In genomic region chr11:47271328-47271727, GRCh38 we compare ENCODE assay signal across 8 cellular contexts. TPM values are rescaled to one million over a fixed set of nuclear protein-coding genes. Genes with fewer than 3 reads are reported as not detected.
DNase-seq lines count a peak whose midpoint lies in the region; ATAC-seq and TF ChIP-seq lines count a peak whose summit lies in the region.
"Had no signal": no experiment of that assay in that cellular context is flagged by ENCODE, and none has a peak within 500 bp of the region (broad histone marks: within the 10 kb centered on the region; RNA-seq: fewer than 3 reads in every experiment).

No MANE protein-coding gene starts in this region.

- H3K36me3 Mint-ChIP-seq in T-cell: peaks cover 16% of the 10 kb centered on the region
- H3K36me3 Mint-ChIP-seq in stimulated activated effector memory CD8-positive, alpha-beta T cell treated with anti-CD3 and anti-CD28 coated beads, Interleukin-12 subunit alpha, Interleukin-12 subunit beta, amount 100 ng/mL, for 72 hours: peaks cover 46% of the 10 kb centered on the region

- POLR2A ChIA-PET in T-cell (lab: Charles Lee): interaction anchor here (0.6 to 1.5 kb wide), 6 partner anchors 10 to 834 kb away, joined by 3 to 5 read pairs (median 3); no protein-coding TSS in a partner anchor

- ATAC-seq in T-cell (replicated peaks in 1 of 4): no peak
- ATAC-seq in stimulated activated effector memory CD8-positive, alpha-beta T cell treated with anti-CD3 and anti-CD28 coated beads, Interleukin-12 subunit alpha, Interleukin-12 subunit beta, amount 100 ng/mL, for 72 hours: no peak

- H3K4me3 ChIP-seq in HAP-1 (peak overlapping the region; percentile 57), fibroblast of villous mesenchyme (ENCODE audit: low read depth, low read length) (peak overlapping the region; percentile 79)

- H3K27ac Mint-ChIP-seq in T-cell: peak overlapping the region; percentile 81 to 82
- peak overlapping the region; percentile 97 for H3K27ac Mint-ChIP-seq in stimulated activated effector memory CD8-positive, alpha-beta T cell treated with anti-CD3 and anti-CD28 coated beads, Interleukin-12 subunit alpha, Interleukin-12 subunit beta, amount 100 ng/mL, for 72 hours

- in situ Hi-C loops in HAP-1 (cut with MboI; ENCODE audit: low sequenced_read_pairs): no loop called here

- peak overlapping the region; percentile 85 to 89 (median 88) for H3K4me3 Mint-ChIP-seq in T-cell
- H3K4me3 Mint-ChIP-seq in stimulated activated effector memory CD8-positive, alpha-beta T cell treated with anti-CD3 and anti-CD28 coated beads, Interleukin-12 subunit alpha, Interleukin-12 subunit beta, amount 100 ng/mL, for 72 hours: peak overlapping the region; percentile 74

- no peaks in the 10 kb centered on the region for H3K9me3 ChIP-seq in HAP-1

- H3K27me3 Mint-ChIP-seq in T-cell: no peaks in the 10 kb centered on the region

- peaks cover 19% of the 10 kb centered on the region for H3K4me1 ChIP-seq in HAP-1

- DNase-seq in HAP-1 (ENCODE audit: low spot score in 2 of 2) (no peak), T-cell (no peak), fibroblast of villous mesenchyme (ENCODE audit: low read depth) (no peak), NOMO-1 (lab: John Stamatoyannopoulos, UW; ENCODE audit: unreplicated experiment in 2 of 2) (no peak), HuH-7 (ENCODE audit: low spot score) (no peak)
- no peak for DNase-seq in stimulated activated effector memory CD8-positive, alpha-beta T cell treated with anti-CD3 and anti-CD28 coated beads, Interleukin-12 subunit alpha, Interleukin-12 subunit beta, amount 100 ng/mL, for 72 hours (ENCODE audit: low spot score in 2 of 2)
- DNase-seq in stimulated activated CD4-positive, alpha-beta T cell treated with anti-CD3 and anti-CD28 coated beads, Interleukin-4, amount 100 ng/mL, for 24 hours: no peak
- DNase-seq: activated gamma-delta T cell treated with Interleukin-2 at 50 U/mL for 16 hours had no signal

- no peaks in the 10 kb centered on the region for H3K9me3 Mint-ChIP-seq in T-cell
- H3K9me3 Mint-ChIP-seq in stimulated activated effector memory CD8-positive, alpha-beta T cell treated with anti-CD3 and anti-CD28 coated beads, Interleukin-12 subunit alpha, Interleukin-12 subunit beta, amount 100 ng/mL, for 72 hours: no peaks in the 10 kb centered on the region

- peaks cover 55 to 62% (median 59%) of the 10 kb centered on the region in 3 donors for H3K4me1 Mint-ChIP-seq in T-cell
- H3K4me1 Mint-ChIP-seq in stimulated activated effector memory CD8-positive, alpha-beta T cell treated with anti-CD3 and anti-CD28 coated beads, Interleukin-12 subunit alpha, Interleukin-12 subunit beta, amount 100 ng/mL, for 72 hours: peaks cover 52% of the 10 kb centered on the region

- no peak for TF ChIP-seq CTCF in fibroblast of villous mesenchyme (IDR thresholded peaks at IDR 0.05; ENCODE audit: insufficient read depth, low read depth, low read length)

- H3K27me3 ChIP-seq in HAP-1 (ENCODE audit: low read depth): no peaks in the 10 kb centered on the region

- H3K36me3 ChIP-seq in HAP-1 (replicated peaks): peaks cover 20% of the 10 kb centered on the region

- CTCF ChIA-PET in T-cell (lab: Charles Lee): interaction anchor here (0.6 to 1.8 kb wide), 7 partner anchors 9 to 959 kb away, joined by 3 to 7 read pairs (median 3); no protein-coding TSS in a partner anchor

RNA-seq across cellular contexts. Expression of gene MADD, which starts 1.4 kb away (rescaled TPM):
- total RNA-seq in T-cell (100 to 1,000 TPM; 116 to 189 (median 124) TPM), fibroblast of villous mesenchyme (20.3 and 27.2 TPM in 2 replicates)

RNA-seq across cellular contexts. Expression of gene NR1H3, which starts 13.5 kb away (rescaled TPM):
- 10 to 100 TPM in 3 of 5 donors, 1 to 10 TPM in 2; 3.6 to 16.7 (median 11.7) TPM for total RNA-seq in T-cell
- total RNA-seq in fibroblast of villous mesenchyme: 16.8 and 39.3 TPM in 2 replicates

RNA-seq across cellular contexts. Expression of gene ACP2, which starts 22.7 kb away (rescaled TPM):
- total RNA-seq in T-cell: 10 to 100 TPM; 16.2 to 26.8 (median 21.9) TPM
- 35.4 and 39.0 TPM in 2 replicates for total RNA-seq in fibroblast of villous mesenchyme

RNA-seq across cellular contexts. Expression of gene DDB2, which starts 56.6 kb away (rescaled TPM):
- total RNA-seq in T-cell (100 to 1,000 TPM in 3 of 5 donors, 10 to 100 TPM in 2; 55.0 to 136 (median 123) TPM), fibroblast of villous mesenchyme (37.7 and 47.1 TPM in 2 replicates)
